ENCODE assay signal across 9 cellular contexts in genomic region chr3:152377184-152377570, GRCh38.
DNase-seq lines count a peak whose midpoint lies in the region; ATAC-seq and TF ChIP-seq lines count a peak whose summit lies in the region.
"Had no signal": no experiment of that assay in that cellular context is flagged by ENCODE, and none has a peak within 500 bp of the region (broad histone marks: within the 10 kb centered on the region; RNA-seq: fewer than 3 reads in every experiment).

No MANE protein-coding gene starts in this region.

- TF ChIP-seq CTCF in heart left ventricle (IDR thresholded peaks at IDR 0.05) (no peak), upper lobe of right lung (IDR thresholded peaks at IDR 0.05) (no peak)

- no peaks in the 10 kb centered on the region for H3K27me3 ChIP-seq in heart left ventricle
- H3K27me3 ChIP-seq in upper lobe of right lung: no peaks in the 10 kb centered on the region
- H3K27me3 ChIP-seq in MG63: no peaks in the 10 kb centered on the region

- no peak for ATAC-seq in heart left ventricle
- ATAC-seq in Right ventricle myocardium superior (ENCODE audit: poor library complexity): no peak
- ATAC-seq in HG03103 (IDR thresholded peaks at IDR 0.05; ENCODE audit: low read depth, unreplicated experiment): peak; percentile 33
- no peak for ATAC-seq in upper lobe of right lung

- peak overlapping the region; percentile 79 for H3K27ac Mint-ChIP-seq in dendritic cell treated with granulocyte-macrophage colony-stimulating factor and Interleukin-4, amounts not matched to agents 40 ng/mL and 50 ng/mL, for 4 days

- no peaks in the 10 kb centered on the region for H3K27me3 Mint-ChIP-seq in dendritic cell treated with granulocyte-macrophage colony-stimulating factor and Interleukin-4, amounts not matched to agents 40 ng/mL and 50 ng/mL, for 4 days

- H3K9me3 ChIP-seq in heart left ventricle: peaks cover 0 to 6% (median 0%) of the 10 kb centered on the region in 12 donors
- H3K9me3 ChIP-seq in upper lobe of right lung: no peaks in the 10 kb centered on the region
- H3K9me3 ChIP-seq in MG63: no peaks in the 10 kb centered on the region

- no peak for TF ChIP-seq POLR2A in heart left ventricle (IDR thresholded peaks at IDR 0.05)

- DNase-seq in heart left ventricle: no peak
- DNase-seq in Right ventricle myocardium superior: no peak
- no peak for DNase-seq in upper lobe of right lung
- no peak for DNase-seq in MG63
- DNase-seq in NCI-H1436 (lab: John Stamatoyannopoulos, UW): no peak
- no peak for DNase-seq in RPMI8226

- H3K27ac ChIP-seq in heart left ventricle (peak overlapping the region in 9 of 12 donors; percentile 4 to 81 (median 33)), upper lobe of right lung (peak overlapping the region; percentile 39)
- H3K27ac ChIP-seq: C4-2B had no signal

- H3K36me3 ChIP-seq in heart left ventricle: peaks cover 0 to 12% (median 0%) of the 10 kb centered on the region in 9 donors
- H3K36me3 ChIP-seq in upper lobe of right lung: peaks cover 15% of the 10 kb centered on the region
- H3K36me3 ChIP-seq in MG63: peaks cover 52% of the 10 kb centered on the region

- WGBS in heart left ventricle, 4 donors: 78 to 93% (median 90%) methylated on average over 4 of the region's 4 CpGs

- H3K4me1 ChIP-seq in heart left ventricle (peaks cover 0 to 96% (median 64%) of the 10 kb centered on the region in 12 donors), upper lobe of right lung (peaks cover 29% of the 10 kb centered on the region)

- peaks cover 50% of the 10 kb centered on the region for H3K4me1 Mint-ChIP-seq in dendritic cell treated with granulocyte-macrophage colony-stimulating factor and Interleukin-4, amounts not matched to agents 40 ng/mL and 50 ng/mL, for 4 days (ENCODE audit: low read depth)

- H3K4me3 ChIP-seq in heart left ventricle (peak overlapping the region in 1 of 12 donors; percentile 4), upper lobe of right lung (no peak overlapping the region), MG63 (no peak overlapping the region)

- H3K9me3 Mint-ChIP-seq in dendritic cell treated with granulocyte-macrophage colony-stimulating factor and Interleukin-4, amounts not matched to agents 40 ng/mL and 50 ng/mL, for 4 days: peaks cover 5% of the 10 kb centered on the region

- H3K4me3 Mint-ChIP-seq in dendritic cell treated with granulocyte-macrophage colony-stimulating factor and Interleukin-4, amounts not matched to agents 40 ng/mL and 50 ng/mL, for 4 days: peak overlapping the region; percentile 30

- H3K36me3 Mint-ChIP-seq in dendritic cell treated with granulocyte-macrophage colony-stimulating factor and Interleukin-4, amounts not matched to agents 40 ng/mL and 50 ng/mL, for 4 days (ENCODE audit: low read depth): peaks cover 25% of the 10 kb centered on the region

- intact Hi-C loops in heart left ventricle (cut with DNase I) (no loop called here), Right ventricle myocardium superior (cut with DNase I) (no loop called here), upper lobe of right lung (cut with DNase I) (no loop called here)
- intact Hi-C loops in dendritic cell treated with granulocyte-macrophage colony-stimulating factor and Interleukin-4, amounts not matched to agents 40 ng/mL and 50 ng/mL, for 4 days (cut with micrococcal nuclease): loop anchor here (5.0 kb wide), 1 partner anchor 175 kb away; no protein-coding TSS in a partner anchor
